ENCODE assay signal across 23 cellular contexts in the genomic region with DNA sequence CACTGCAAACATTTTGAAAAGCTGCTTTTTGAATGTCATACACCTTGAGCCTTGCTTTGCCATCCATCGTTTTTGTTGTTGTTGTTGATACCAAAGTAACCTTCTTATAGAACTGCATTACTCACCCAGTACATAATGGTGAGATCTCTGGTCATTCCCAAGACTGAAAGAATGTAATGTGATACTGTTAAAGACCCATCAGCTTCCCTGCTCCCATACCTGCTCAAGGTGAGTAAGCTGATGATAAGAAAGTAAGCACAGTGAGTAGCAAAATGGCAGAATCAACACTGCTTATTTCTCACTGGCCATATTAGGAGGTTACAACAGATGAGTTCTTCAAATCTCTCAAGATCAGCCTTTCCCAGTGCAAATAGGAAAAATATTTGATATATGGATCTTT.
"Had no signal": no experiment of that assay in that cellular context is flagged by ENCODE, and none has a peak within 500 bp of the region (broad histone marks: within the 10 kb centered on the region; RNA-seq: fewer than 3 reads in every experiment).

No MANE protein-coding gene starts in this region.

- FAIRE-seq: K562 had no signal

- H3K4me3 Mint-ChIP-seq: activated CD8-positive, alpha-beta memory T cell treated with anti-CD3 and anti-CD28 coated beads, Interleukin-2, amount 10 ng/mL, durations not matched to agents 7 days and 5 days; activated naive CD4-positive, alpha-beta T cell treated with anti-CD3 and anti-CD28 coated beads, Interleukin-2, amount 50 U/mL, for 24 hours; activated T-cell treated with anti-CD3 and anti-CD28 coated beads, Interleukin-2, amount 50 U/mL, for 24 hours; activated T-helper 1 cell treated with anti-CD3 and anti-CD28 coated beads, Interleukin-12 subunit alpha, Interleukin-12 subunit beta, Interleukin-2, Interleukin-4 antibody, amounts not matched to agents 30 ng/mL and 10 ng/mL and 1 ng/mL, durations not matched to agents 14 hours and 24 hours and 36 hours; central memory CD8-positive, alpha-beta T cell; T-helper 1 cell treated with Interleukin-12 subunit alpha and Interleukin-12 subunit beta and Interleukin-4 antibody, amounts not matched to agents 30 μg/mL and 1 μg/mL, for 36 hours had no signal

- H3K27ac Mint-ChIP-seq: activated CD8-positive, alpha-beta memory T cell treated with anti-CD3 and anti-CD28 coated beads, Interleukin-2, amount 10 ng/mL, durations not matched to agents 7 days and 5 days; activated naive CD4-positive, alpha-beta T cell treated with anti-CD3 and anti-CD28 coated beads, Interleukin-2, amount 50 U/mL, for 24 hours; activated T-cell treated with anti-CD3 and anti-CD28 coated beads, Interleukin-2, amount 50 U/mL, for 24 hours; activated T-helper 1 cell treated with anti-CD3 and anti-CD28 coated beads, Interleukin-12 subunit alpha, Interleukin-12 subunit beta, Interleukin-2, Interleukin-4 antibody, amounts not matched to agents 30 ng/mL and 10 ng/mL and 1 ng/mL, durations not matched to agents 14 hours and 24 hours and 36 hours; T-helper 1 cell treated with Interleukin-12 subunit alpha and Interleukin-12 subunit beta and Interleukin-4 antibody, amounts not matched to agents 30 μg/mL and 1 μg/mL, for 36 hours had no signal

- H3K27me3 ChIP-seq: breast epithelium had no signal

- H3K9me3 ChIP-seq: breast epithelium, SJSA1 had no signal

- ATAC-seq: activated CD8-positive, alpha-beta memory T cell treated with anti-CD3 and anti-CD28 coated beads, Interleukin-2, amount 10 ng/mL, durations not matched to agents 7 days and 5 days; K562 had no signal

- H3K4me3 ChIP-seq: breast epithelium, K562, SJSA1 had no signal

- H3K9me3 Mint-ChIP-seq: activated naive CD4-positive, alpha-beta T cell treated with anti-CD3 and anti-CD28 coated beads, Interleukin-2, amount 50 U/mL, for 24 hours; activated T-cell treated with anti-CD3 and anti-CD28 coated beads, Interleukin-2, amount 50 U/mL, for 24 hours; activated T-helper 1 cell treated with anti-CD3 and anti-CD28 coated beads, Interleukin-12 subunit alpha, Interleukin-12 subunit beta, Interleukin-2, Interleukin-4 antibody, amounts not matched to agents 30 ng/mL and 10 ng/mL and 1 ng/mL, durations not matched to agents 14 hours and 24 hours and 36 hours; central memory CD8-positive, alpha-beta T cell; T-helper 1 cell treated with Interleukin-12 subunit alpha and Interleukin-12 subunit beta and Interleukin-4 antibody, amounts not matched to agents 30 μg/mL and 1 μg/mL, for 36 hours had no signal

- H3K4me1 ChIP-seq: breast epithelium, SJSA1 had no signal

- H3K27me3 Mint-ChIP-seq: activated CD8-positive, alpha-beta memory T cell treated with anti-CD3 and anti-CD28 coated beads, Interleukin-2, amount 10 ng/mL, durations not matched to agents 7 days and 5 days; activated T-cell treated with anti-CD3 and anti-CD28 coated beads, Interleukin-2, amount 50 U/mL, for 24 hours; central memory CD8-positive, alpha-beta T cell had no signal

- DNase-seq: activated CD4-positive, alpha-beta T cell treated with anti-CD3 and anti-CD28 coated beads for 48 hours; activated CD4-positive, alpha-beta T cell treated with anti-CD3 and anti-CD28 coated beads, Interleukin-2, amount 50 U/mL, for 48 hours; activated CD4-positive, CD25-positive, alpha-beta regulatory T cell treated with anti-CD3 and anti-CD28 coated beads, Interleukin-2, amount 50 U/mL, for 72 hours; activated CD8-positive, alpha-beta memory T cell treated with anti-CD3 and anti-CD28 coated beads, Interleukin-2, amount 10 ng/mL, durations not matched to agents 7 days and 5 days; activated effector memory CD4-positive, alpha-beta T cell treated with Interleukin-2 at 50 U/mL for 16 hours; activated naive CD4-positive, alpha-beta T cell; activated T-cell treated with anti-CD3 and anti-CD28 coated beads, Interleukin-2, amount 50 U/mL, for 24 hours; aorta; Karpas-422; NCI-H1105 treated with DMSO at 0.1 percent for 48 hours; NCI-H1436 treated with DMSO at 0.1 percent for 48 hours; NCI-H187 treated with DMSO at 0.1 percent for 48 hours; NCI-H2081 treated with DMSO at 0.1 percent for 48 hours; NCI-H510A treated with DMSO at 0.1 percent for 48 hours; NCI-H69; SHP77 had no signal

- H3K36me3 Mint-ChIP-seq: activated CD8-positive, alpha-beta memory T cell treated with anti-CD3 and anti-CD28 coated beads, Interleukin-2, amount 10 ng/mL, durations not matched to agents 7 days and 5 days; activated naive CD4-positive, alpha-beta T cell treated with anti-CD3 and anti-CD28 coated beads, Interleukin-2, amount 50 U/mL, for 24 hours had no signal

- H3K36me3 ChIP-seq: breast epithelium, SJSA1 had no signal

- H3K27ac ChIP-seq: breast epithelium, SJSA1 had no signal

- H3K4me1 Mint-ChIP-seq: activated CD8-positive, alpha-beta memory T cell treated with anti-CD3 and anti-CD28 coated beads, Interleukin-2, amount 10 ng/mL, durations not matched to agents 7 days and 5 days; activated naive CD4-positive, alpha-beta T cell treated with anti-CD3 and anti-CD28 coated beads, Interleukin-2, amount 50 U/mL, for 24 hours; central memory CD8-positive, alpha-beta T cell had no signal
